Comparison of ENCODE assay signal across 27 cellular contexts in the genomic region with DNA sequence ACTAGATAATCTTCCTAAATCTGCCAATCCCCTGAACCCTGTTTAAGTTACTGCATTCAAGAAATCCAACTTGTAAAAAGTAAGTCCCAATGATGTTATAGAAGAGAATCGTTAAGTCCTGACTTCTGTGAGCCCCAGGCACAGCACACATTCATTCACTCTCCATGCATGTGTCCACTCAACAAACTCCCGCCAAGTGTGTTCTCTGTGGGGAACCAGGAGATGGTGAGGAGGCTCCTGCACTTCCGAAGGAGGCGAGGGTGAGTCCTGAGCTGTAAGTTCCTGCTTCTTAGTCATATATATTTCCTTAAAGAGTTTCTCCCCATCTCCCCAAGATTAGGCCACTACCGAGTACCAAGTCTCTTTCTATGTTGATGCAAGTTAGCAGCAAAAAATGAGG.
A peak's percentile ranks its signal among the peaks of the same experiment; 100 is the strongest.
DNase-seq lines count a peak whose midpoint lies in the region; TF ChIP-seq lines count a peak whose summit lies in the region.
"Had no signal": no experiment of that assay in that cellular context is flagged by ENCODE, and none has a peak within 500 bp of the region (broad histone marks: within the 10 kb centered on the region; RNA-seq: fewer than 3 reads in every experiment).

No MANE protein-coding gene starts in this region.

- H3K27me3 ChIP-seq in esophagus muscularis mucosa, result no peaks in the 10 kb centered on the region
- H3K27me3 ChIP-seq in esophagus squamous epithelium, result no peaks in the 10 kb centered on the region
- H3K27me3 ChIP-seq: BE2C; BLaER1; BLaER1 treated with 17β-estradiol and CSF1 and Interleukin-3, amounts not matched to agents 10 nM and 100 nM had no signal

- H3K36me3 ChIP-seq in esophagus muscularis mucosa (no peaks in the 10 kb centered on the region), esophagus squamous epithelium (no peaks in the 10 kb centered on the region)
- H3K36me3 ChIP-seq: BE2C, BLaER1 had no signal

- intact Hi-C loops in esophagus muscularis mucosa (cut with DNase I), result no loop called here
- intact Hi-C loops in esophagus squamous epithelium (cut with DNase I), result no loop called here

- DNase-seq in esophagus muscularis mucosa (ENCODE audit: extremely low spot score), result peak; percentile 75
- no peak for DNase-seq in esophagus squamous epithelium (lab: John Stamatoyannopoulos, UW)
- DNase-seq: 8988T; ACHN; AML-193; BE2C; C1 segment of cervical spinal cord; Caco-2; Calu3; CD4-positive, alpha-beta memory T cell; CD4-positive, alpha-beta T cell; CD4-positive, CD25-positive, alpha-beta regulatory T cell; CD8-positive, alpha-beta memory T cell; CD8-positive, alpha-beta T cell; COR-L47; DMS 273 treated with DMSO at 0.1 percent for 48 hours; DMS153; DMS53; DMS79; DMS79 treated with DMSO at 0.1 percent for 48 hours; DND-41; EL had no signal

- TF ChIP-seq EP300 in esophagus muscularis mucosa (IDR thresholded peaks at IDR 0.05), result no peak

- H3K4me1 ChIP-seq in esophagus muscularis mucosa, result no peaks in the 10 kb centered on the region
- no peaks in the 10 kb centered on the region for H3K4me1 ChIP-seq in esophagus squamous epithelium
- H3K4me1 ChIP-seq: A549; BE2C; BLaER1; BLaER1 treated with 17β-estradiol and CSF1 and Interleukin-3, amounts not matched to agents 10 nM and 100 nM; Caco-2 had no signal

- H3K9me3 ChIP-seq in esophagus muscularis mucosa, result peaks cover 0 to 9% (median 6%) of the 10 kb centered on the region in 4 donors
- no peaks in the 10 kb centered on the region for H3K9me3 ChIP-seq in esophagus squamous epithelium
- H3K9me3 ChIP-seq: BE2C, Caco-2 had no signal

- TF ChIP-seq CTCF in esophagus muscularis mucosa (IDR thresholded peaks at IDR 0.05) (no peak), esophagus squamous epithelium (IDR thresholded peaks at IDR 0.05) (no peak)

- TF ChIP-seq POLR2A in esophagus muscularis mucosa (IDR thresholded peaks at IDR 0.05; ENCODE audit: low read depth), result no peak
- no peak for TF ChIP-seq POLR2A in esophagus squamous epithelium (IDR thresholded peaks at IDR 0.05)

- H3K27ac ChIP-seq in esophagus muscularis mucosa (replicated peaks in 1 of 4) (no peak overlapping the region), esophagus squamous epithelium (no peak overlapping the region)
- H3K27ac ChIP-seq: 22Rv1; A549; BLaER1; BLaER1 treated with 17β-estradiol and CSF1 and Interleukin-3, amounts not matched to agents 10 nM and 100 nM; C4-2B had no signal

- no peak overlapping the region for H3K4me3 ChIP-seq in esophagus muscularis mucosa
- H3K4me3 ChIP-seq in esophagus squamous epithelium, result no peak overlapping the region
- H3K4me3 ChIP-seq: A549; BLaER1; BLaER1 treated with 17β-estradiol and CSF1 and Interleukin-3, amounts not matched to agents 10 nM and 100 nM had no signal

- WGBS in esophagus muscularis mucosa, result 92% methylated on average over 5 of the region's 5 CpGs
- WGBS in esophagus squamous epithelium, 2 donors, result 81 to 92% methylated on average over 5 of the region's 5 CpGs
